Comparison of ENCODE assay signal across 8 cellular contexts in genomic region chr6:79671605-79672266, GRCh38. TPM values are rescaled to one million over a fixed set of nuclear protein-coding genes. Genes with fewer than 3 reads are reported as not detected.
DNase-seq lines count a peak whose midpoint lies in the region; ATAC-seq, FAIRE-seq and TF ChIP-seq lines count a peak whose summit lies in the region.

No MANE protein-coding gene starts in this region.

- no peaks in the 10 kb centered on the region for H3K27me3 ChIP-seq in liver (ENCODE audit: control insufficient read depth in 4 of 4, insufficient read depth in 4 of 4, low read length in 3 of 4)

- H3K4me1 ChIP-seq in liver (ENCODE audit: control insufficient read depth in 4 of 4, insufficient read depth in 4 of 4, low read length in 3 of 4) = peaks cover 0 to 17% (median 5%) of the 10 kb centered on the region in 4 donors

- H3K27ac Mint-ChIP-seq in stimulated activated effector memory CD8-positive, alpha-beta T cell treated with anti-CD3 and anti-CD28 coated beads, Interleukin-12 subunit alpha, Interleukin-12 subunit beta, amount 100 ng/mL, for 72 hours = peak overlapping the region; percentile 32

- no peak overlapping the region for H3K4me3 Mint-ChIP-seq in stimulated activated effector memory CD8-positive, alpha-beta T cell treated with anti-CD3 and anti-CD28 coated beads, Interleukin-12 subunit alpha, Interleukin-12 subunit beta, amount 100 ng/mL, for 72 hours

- TF ChIP-seq POLR2A in H54 (IDR thresholded peaks at IDR 0.05; ENCODE audit: low read depth, low read length) = no peak

- WGBS in liver = 69% methylated on average over 4 of the region's 4 CpGs

- H3K27ac ChIP-seq in liver (ENCODE audit: low read depth in 1 of 2, low read length in 2 of 2) = peak overlapping the region; percentile 9 to 33

- H3K36me3 Mint-ChIP-seq in stimulated activated effector memory CD8-positive, alpha-beta T cell treated with anti-CD3 and anti-CD28 coated beads, Interleukin-12 subunit alpha, Interleukin-12 subunit beta, amount 100 ng/mL, for 72 hours = no peaks in the 10 kb centered on the region

- no peak overlapping the region for H3K9ac ChIP-seq in liver (ENCODE audit: low read depth in 1 of 2, low read length in 2 of 2)

- H3K9me3 ChIP-seq in liver (ENCODE audit: control insufficient read depth in 4 of 4, low read length in 3 of 4) = no peaks in the 10 kb centered on the region

- no peak for TF ChIP-seq CTCF in liver (IDR thresholded peaks at IDR 0.05; ENCODE audit: low read depth, low read length, missing input control)
- no peak for TF ChIP-seq CTCF in GM13976 (IDR thresholded peaks at IDR 0.05; ENCODE audit: borderline replicate concordance, control extremely low read depth, extremely low read depth, insufficient read depth, missing control alignments)

- H3K36me3 ChIP-seq in liver (ENCODE audit: control insufficient read depth in 4 of 4, insufficient read depth in 3 of 4, low read depth in 1 of 4, low read length in 3 of 4) = peaks cover 0 to 6% (median 4%) of the 10 kb centered on the region in 4 donors

- peaks cover 8% of the 10 kb centered on the region for H3K4me1 Mint-ChIP-seq in stimulated activated effector memory CD8-positive, alpha-beta T cell treated with anti-CD3 and anti-CD28 coated beads, Interleukin-12 subunit alpha, Interleukin-12 subunit beta, amount 100 ng/mL, for 72 hours

- FAIRE-seq in H54 (lab: Jason Lieb, UNC) = peak; percentile 73

- no peak overlapping the region for H3K4me3 ChIP-seq in liver (ENCODE audit: low read depth in 1 of 3, low read length in 3 of 3)

- H3K9me3 Mint-ChIP-seq in stimulated activated effector memory CD8-positive, alpha-beta T cell treated with anti-CD3 and anti-CD28 coated beads, Interleukin-12 subunit alpha, Interleukin-12 subunit beta, amount 100 ng/mL, for 72 hours = no peaks in the 10 kb centered on the region

- in situ Hi-C loops in GM13976 (cut with MboI; ENCODE audit: low sequenced_read_pairs, unreplicated experiment) = no loop called here

- peak in 1 of 2 donors; percentile 4 for TF ChIP-seq RAD21 in liver (IDR thresholded peaks at IDR 0.05)

- ATAC-seq in SK-N-SH treated with all-trans-retinoic acid at 6 μM for 48 hours = peak; percentile 54; the same call in 2 of the 3 replicates
- peak; percentile 84 for ATAC-seq in stimulated activated effector memory CD8-positive, alpha-beta T cell treated with anti-CD3 and anti-CD28 coated beads, Interleukin-12 subunit alpha, Interleukin-12 subunit beta, amount 100 ng/mL, for 72 hours

- peak; percentile 5 for DNase-seq in H54 (ENCODE audit: insufficient read length, low spot score)
- DNase-seq in astrocyte of the hippocampus (ENCODE audit: low read depth, low spot score) = peak; percentile 47
- DNase-seq in stimulated activated effector memory CD8-positive, alpha-beta T cell treated with anti-CD3 and anti-CD28 coated beads, Interleukin-12 subunit alpha, Interleukin-12 subunit beta, amount 100 ng/mL, for 72 hours (ENCODE audit: low spot score in 2 of 2) = no peak
- no peak for DNase-seq in NOMO-1 treated with dmso at 0.1 percent for 144 hours (lab: John Stamatoyannopoulos, UW; ENCODE audit: unreplicated experiment)
- DNase-seq in SK-N-DZ (ENCODE audit: low spot score) = no peak
- no peak for DNase-seq in GM13976 (ENCODE audit: low spot score)

TF ChIP-seq in SK-N-SH treated with all-trans-retinoic acid at 6 μM for 48 hours, 23 proteins besides CTCF, POLR2A, EP300 and RAD21:
- TF ChIP-seq, protein P1, sequence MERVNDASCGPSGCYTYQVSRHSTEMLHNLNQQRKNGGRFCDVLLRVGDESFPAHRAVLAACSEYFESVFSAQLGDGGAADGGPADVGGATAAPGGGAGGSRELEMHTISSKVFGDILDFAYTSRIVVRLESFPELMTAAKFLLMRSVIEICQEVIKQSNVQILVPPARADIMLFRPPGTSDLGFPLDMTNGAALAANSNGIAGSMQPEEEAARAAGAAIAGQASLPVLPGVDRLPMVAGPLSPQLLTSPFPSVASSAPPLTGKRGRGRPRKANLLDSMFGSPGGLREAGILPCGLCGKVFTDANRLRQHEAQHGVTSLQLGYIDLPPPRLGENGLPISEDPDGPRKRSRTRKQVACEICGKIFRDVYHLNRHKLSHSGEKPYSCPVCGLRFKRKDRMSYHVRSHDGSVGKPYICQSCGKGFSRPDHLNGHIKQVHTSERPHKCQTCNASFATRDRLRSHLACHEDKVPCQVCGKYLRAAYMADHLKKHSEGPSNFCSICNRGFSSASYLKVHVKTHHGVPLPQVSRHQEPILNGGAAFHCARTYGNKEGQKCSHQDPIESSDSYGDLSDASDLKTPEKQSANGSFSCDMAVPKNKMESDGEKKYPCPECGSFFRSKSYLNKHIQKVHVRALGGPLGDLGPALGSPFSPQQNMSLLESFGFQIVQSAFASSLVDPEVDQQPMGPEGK (CRISPR knock-in tag; IDR thresholded peaks at IDR 0.05; ENCODE audit: borderline replicate concordance) = no peak
- TF ChIP-seq ZFP3 (CRISPR knock-in tag; IDR thresholded peaks at IDR 0.05) = 0 out of 2 replicates have a peak, but pooled peaks have one; percentile 17

TF ChIP-seq in liver, 16 proteins besides CTCF, POLR2A, EP300 and RAD21:
- no peak for TF ChIP-seq ATF3 (IDR thresholded peaks at IDR 0.05)
- no peak for TF ChIP-seq ZBTB33 (IDR thresholded peaks at IDR 0.05)
- TF ChIP-seq NR2F2 (IDR thresholded peaks at IDR 0.05) = peak; percentile 25
- peak; percentile 20 for TF ChIP-seq SP1 (IDR thresholded peaks at IDR 0.05)
- TF ChIP-seq YY1 (IDR thresholded peaks at IDR 0.05) = peak; percentile 23
- TF ChIP-seq FOXA1 (IDR thresholded peaks at IDR 0.05) = no peak
- TF ChIP-seq FOXA2 (IDR thresholded peaks at IDR 0.05) = no peak
- no peak for TF ChIP-seq EGR1 (IDR thresholded peaks at IDR 0.05; ENCODE audit: low read depth in 2 of 2)
- TF ChIP-seq, protein P2, sequence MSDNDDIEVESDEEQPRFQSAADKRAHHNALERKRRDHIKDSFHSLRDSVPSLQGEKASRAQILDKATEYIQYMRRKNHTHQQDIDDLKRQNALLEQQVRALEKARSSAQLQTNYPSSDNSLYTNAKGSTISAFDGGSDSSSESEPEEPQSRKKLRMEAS (IDR thresholded peaks at IDR 0.05) = no peak

RNA-seq across cellular contexts. Expression of gene SH3BGRL2, which starts 40.6 kb away (rescaled TPM):
- 10 to 100 TPM; 35.8 to 71.3 TPM for total RNA-seq in liver
- polyA plus RNA-seq in liver = 10 to 100 TPM; 23.8 to 32.8 TPM
- 16.0 and 18.1 TPM in 2 replicates for polyA plus RNA-seq in SK-N-DZ (2014; cell fraction: cytosol; rRNA removed)
- 9.7 and 12.4 TPM in 2 replicates for polyA plus RNA-seq in SK-N-DZ (2014; cell fraction: nucleus; rRNA removed)

Comparison
In these comparisons a context has a peak if more than half of its experiments do, and no peak if none do; other contexts are left out.
1. DNase-seq: peak in H54 (single experiment) and astrocyte of the hippocampus (single experiment); none in stimulated activated effector memory CD8-positive, alpha-beta T cell treated with anti-CD3 and anti-CD28 coated beads, Interleukin-12 subunit alpha, Interleukin-12 subunit beta, amount 100 ng/mL, for 72 hours (0 of 2), NOMO-1 treated with dmso at 0.1 percent for 144 hours (single experiment), SK-N-DZ (single experiment) and GM13976 (single experiment).